In genomic region chr6:106895703-106896040, GRCh38 we compare ENCODE assay signal across 30 cellular contexts.
"Had no signal": no experiment of that assay in that cellular context is flagged by ENCODE, and none has a peak within 500 bp of the region (broad histone marks: within the 10 kb centered on the region; RNA-seq: fewer than 3 reads in every experiment).

No MANE protein-coding gene starts in this region.

- H3K4me2 ChIP-seq: smooth muscle cell had no signal

- H3K4me1 Mint-ChIP-seq: activated CD8-positive, alpha-beta memory T cell treated with anti-CD3 and anti-CD28 coated beads, Interleukin-2, amount 10 ng/mL, durations not matched to agents 7 days and 5 days; naive thymus-derived CD8-positive, alpha-beta T cell; neural crest cell; stimulated activated memory B cell treated with anti-CD40 and anti-IgM and Interleukin-4, amounts not matched to agents 10 μg/mL and 1 μg/mL and 100 μg/mL, for 72 hours; T-helper 17 cell had no signal

- DNase-seq: activated CD4-positive, alpha-beta T cell treated with anti-CD3 and anti-CD28 coated beads for 1 hour; activated CD4-positive, alpha-beta T cell treated with anti-CD3 and anti-CD28 coated beads, Interleukin-2, amount 50 U/mL, for 1 hour; activated CD8-positive, alpha-beta memory T cell treated with anti-CD3 and anti-CD28 coated beads, Interleukin-2, amount 10 ng/mL, durations not matched to agents 7 days and 5 days; activated CD8-positive, alpha-beta T cell treated with anti-CD3 and anti-CD28 coated beads for 36 hours; activated T-cell treated with anti-CD3 and anti-CD28 coated beads, Interleukin-2, amount 50 U/mL, for 48 hours; cerebellar nuclear complex; colonic mucosa; effector CD8-positive, alpha-beta T cell; hippocampal formation; islet precursor cell; left cardiac atrium; left ventricle myocardium superior; naive thymus-derived CD8-positive, alpha-beta T cell; psoas muscle; stimulated activated CD4-positive, alpha-beta T cell treated with anti-CD3 and anti-CD28 coated beads, Interleukin-1b, Interleukin-23, amount 100 ng/mL, for 48 hours; stimulated activated CD4-positive, alpha-beta T cell treated with anti-CD3 and anti-CD28 coated beads, Interleukin-4, amount 100 ng/mL, for 4 hours; stimulated activated CD8-positive, alpha-beta memory T cell treated with anti-CD3 and anti-CD28 coated beads, Interleukin-4, amount 100 ng/mL, for 48 hours; T-helper 17 cell; T1000; tibial artery had no signal

- H3K79me2 ChIP-seq: parathyroid adenoma had no signal

- FAIRE-seq: endometrium had no signal

- ATAC-seq: activated CD8-positive, alpha-beta memory T cell treated with anti-CD3 and anti-CD28 coated beads, Interleukin-2, amount 10 ng/mL, durations not matched to agents 7 days and 5 days; activated CD8-positive, alpha-beta T cell treated with anti-CD3 and anti-CD28 coated beads for 36 hours; gastroesophageal sphincter; left cardiac atrium; left ventricle myocardium superior; naive thymus-derived CD8-positive, alpha-beta T cell; psoas muscle; stimulated activated memory B cell treated with anti-CD40 and anti-IgM and Interleukin-4, amounts not matched to agents 10 μg/mL and 1 μg/mL and 100 μg/mL, for 72 hours; T-helper 17 cell had no signal

- H3K27ac ChIP-seq: colonic mucosa, gastroesophageal sphincter, parathyroid adenoma, psoas muscle, right atrium auricular region, tibial artery had no signal

- H3K9me3 Mint-ChIP-seq: activated T-helper 2 cell treated with anti-CD3 and anti-CD28 coated beads, Interferon-gamma antibody, Interleukin-2, Interleukin-4, amounts not matched to agents 10 μg/mL and 5 μg/mL and 100 μg/mL, durations not matched to agents 14 hours and 24 hours and 36 hours; neural crest cell had no signal

- H3K9ac ChIP-seq: parathyroid adenoma had no signal

- H3K4me3 ChIP-seq: colonic mucosa, gastroesophageal sphincter, psoas muscle, right atrium auricular region, smooth muscle cell, stomach, tibial artery had no signal

- H3K9me3 ChIP-seq: colonic mucosa, psoas muscle had no signal

- H3K27ac Mint-ChIP-seq: activated CD8-positive, alpha-beta memory T cell treated with anti-CD3 and anti-CD28 coated beads, Interleukin-2, amount 10 ng/mL, durations not matched to agents 7 days and 5 days; activated CD8-positive, alpha-beta T cell treated with anti-CD3 and anti-CD28 coated beads for 36 hours; activated naive CD4-positive, alpha-beta T cell treated with anti-CD3 and anti-CD28 coated beads, Interleukin-2, amount 50 U/mL, for 72 hours; activated T-helper 2 cell treated with anti-CD3 and anti-CD28 coated beads, Interferon-gamma antibody, Interleukin-2, Interleukin-4, amounts not matched to agents 10 μg/mL and 5 μg/mL and 100 μg/mL, durations not matched to agents 14 hours and 24 hours and 36 hours; naive thymus-derived CD8-positive, alpha-beta T cell; stimulated activated memory B cell treated with anti-CD40 and anti-IgM and Interleukin-4, amounts not matched to agents 10 μg/mL and 1 μg/mL and 100 μg/mL, for 72 hours; T-helper 17 cell had no signal

- H3K27me3 ChIP-seq: colonic mucosa, right atrium auricular region, stomach had no signal

- H3K36me3 Mint-ChIP-seq: activated CD8-positive, alpha-beta memory T cell treated with anti-CD3 and anti-CD28 coated beads, Interleukin-2, amount 10 ng/mL, durations not matched to agents 7 days and 5 days; naive thymus-derived CD8-positive, alpha-beta T cell had no signal

- H3K27me3 Mint-ChIP-seq: stimulated activated memory B cell treated with anti-CD40 and anti-IgM and Interleukin-4, amounts not matched to agents 10 μg/mL and 1 μg/mL and 100 μg/mL, for 72 hours had no signal

- H2AFZ ChIP-seq: parathyroid adenoma had no signal

- H3K36me3 ChIP-seq: colonic mucosa, gastroesophageal sphincter, right atrium auricular region, stomach, tibial artery had no signal

- H3K4me3 Mint-ChIP-seq: activated CD8-positive, alpha-beta memory T cell treated with anti-CD3 and anti-CD28 coated beads, Interleukin-2, amount 10 ng/mL, durations not matched to agents 7 days and 5 days; activated CD8-positive, alpha-beta T cell treated with anti-CD3 and anti-CD28 coated beads for 36 hours; naive thymus-derived CD8-positive, alpha-beta T cell; neural crest cell; stimulated activated memory B cell treated with anti-CD40 and anti-IgM and Interleukin-4, amounts not matched to agents 10 μg/mL and 1 μg/mL and 100 μg/mL, for 72 hours; T-helper 17 cell had no signal

- H3K4me1 ChIP-seq: colonic mucosa, gastroesophageal sphincter, parathyroid adenoma, psoas muscle, right atrium auricular region, stomach, tibial artery had no signal
